ENCODE assay signal across 8 cellular contexts in the genomic region with DNA sequence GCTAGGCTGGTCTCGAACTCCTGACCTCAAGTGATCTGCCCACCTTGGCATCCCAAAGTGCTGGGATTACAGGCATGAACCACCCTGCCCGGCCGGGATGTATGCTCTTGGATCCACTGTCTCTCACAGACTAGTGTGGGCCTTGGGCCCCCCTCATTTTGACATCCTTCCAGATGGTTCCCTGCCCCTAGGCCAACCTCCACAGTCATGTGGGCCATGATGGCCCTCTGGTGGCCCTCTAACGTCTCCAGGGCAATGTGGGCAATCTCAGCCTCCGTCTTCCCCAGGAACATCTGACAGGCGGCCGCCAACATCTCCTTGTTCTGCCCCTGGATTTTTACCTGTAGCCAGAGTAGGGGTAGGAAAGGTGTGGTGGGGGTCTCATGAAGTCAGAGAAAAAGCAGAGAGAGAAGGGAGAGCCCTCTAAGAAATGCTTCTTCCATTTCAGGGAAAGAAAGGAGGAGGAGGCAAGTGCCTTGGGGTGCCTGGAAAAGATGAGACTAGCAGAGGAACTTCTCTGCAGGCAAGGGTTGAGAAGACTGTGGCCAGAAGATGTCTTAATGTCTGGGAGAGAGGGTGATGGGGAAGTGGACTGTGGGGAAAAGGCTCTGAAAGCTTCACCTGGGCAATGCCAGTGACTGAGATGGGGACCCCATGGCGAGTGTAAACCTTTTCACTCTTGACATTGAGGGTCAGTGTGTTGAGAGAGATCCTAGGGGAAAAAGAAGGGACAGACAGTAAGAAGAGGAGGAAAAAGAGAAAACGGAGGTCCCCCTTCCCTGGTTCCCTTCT. TPM values are rescaled to one million over a fixed set of nuclear protein-coding genes. Genes with fewer than 3 reads are reported as not detected.
DNase-seq lines count a peak whose midpoint lies in the region; ATAC-seq and TF ChIP-seq lines count a peak whose summit lies in the region.

No MANE protein-coding gene starts in this region.

- peaks cover 19% of the 10 kb centered on the region for H3K4me1 ChIP-seq in GM23338 (ENCODE audit: insufficient read depth)

- peak overlapping the region; percentile 90 for H3K4me2 ChIP-seq in GM23338

- H3K27ac ChIP-seq in GM23338 (ENCODE audit: low read depth), result no peak overlapping the region
- H3K27ac ChIP-seq in skin epidermis, result peak overlapping the region; percentile 80 to 98 (median 94)

- no peak for ATAC-seq in GM23338
- ATAC-seq in HG03378 (IDR thresholded peaks at IDR 0.05; ENCODE audit: unreplicated experiment), result no peak

- peaks cover 20% of the 10 kb centered on the region for H3K79me2 ChIP-seq in GM23338 (replicated peaks; ENCODE audit: insufficient read depth)

- H3K4me1 Mint-ChIP-seq in GM23338, result peaks cover 23% of the 10 kb centered on the region

- DNase-seq in GM23338 (ENCODE audit: low spot score) (no peak), fibroblast of villous mesenchyme (ENCODE audit: low read depth) (no peak), GM20000 (ENCODE audit: low spot score) (no peak), NCI-H146 (lab: John Stamatoyannopoulos, UW) (no peak), NCI-H1092 (lab: John Stamatoyannopoulos, UW) (no peak)

- H3F3A ChIP-seq in GM23338 (replicated peaks; ENCODE audit: low read depth), result peaks cover 34% of the 10 kb centered on the region

- peaks cover 56% of the 10 kb centered on the region for H3K36me3 Mint-ChIP-seq in GM23338 (ENCODE audit: low read depth)

- TF ChIP-seq CTCF in GM23338 (conservative IDR thresholded peaks at IDR 0.05; ENCODE audit: low read depth in 2 of 2) (no peak), WI38 (IDR thresholded peaks at IDR 0.05; ENCODE audit: low read depth, low read length) (no peak), fibroblast of villous mesenchyme (IDR thresholded peaks at IDR 0.05; ENCODE audit: insufficient read depth, low read depth, low read length) (no peak), GM20000 (IDR thresholded peaks at IDR 0.05; ENCODE audit: extremely low read depth, missing control alignments) (no peak)

- no peaks in the 10 kb centered on the region for H3K9me2 ChIP-seq in GM23338 (ENCODE audit: insufficient read depth)

- H3K27me3 Mint-ChIP-seq in GM23338 (ENCODE audit: insufficient read depth, low read depth, poor library complexity), result peaks cover 27% of the 10 kb centered on the region

- peaks cover 8% of the 10 kb centered on the region for H3K27me3 ChIP-seq in GM23338 (ENCODE audit: insufficient read depth)

- H3K4me3 ChIP-seq in GM23338, result peak overlapping the region; percentile 90
- peak overlapping the region; percentile 98 for H3K4me3 ChIP-seq in WI38 (ENCODE audit: low read depth, low read length)
- peak overlapping the region; percentile 91 for H3K4me3 ChIP-seq in fibroblast of villous mesenchyme (ENCODE audit: low read depth, low read length)
- peak overlapping the region; percentile 67 to 88 (median 74) for H3K4me3 ChIP-seq in skin epidermis

- H3K4me3 Mint-ChIP-seq in GM23338, result peak overlapping the region; percentile 92

- H4K20me1 ChIP-seq in GM23338 (replicated peaks; ENCODE audit: insufficient read depth), result peaks cover 13% of the 10 kb centered on the region

- no peaks in the 10 kb centered on the region; the same call in 2 of the 3 replicates for H3K9me3 Mint-ChIP-seq in GM23338

- H2AFZ ChIP-seq in GM23338, result no peak overlapping the region

- peak overlapping the region; percentile 41 for H3K27ac Mint-ChIP-seq in GM23338

- H3K36me3 ChIP-seq in GM23338 (ENCODE audit: insufficient read depth), result peaks cover 26% of the 10 kb centered on the region

TF ChIP-seq in GM23338, 12 proteins besides CTCF, POLR2A, EP300 and RAD21 (continues in another document):
- TF ChIP-seq ZNF114 (CRISPR knock-in tag; IDR thresholded peaks at IDR 0.05) (no peak), NANOG (IDR thresholded peaks at IDR 0.05; ENCODE audit: borderline replicate concordance) (no peak), EZH2phosphoT487 (IDR thresholded peaks at IDR 0.05; ENCODE audit: unreplicated experiment) (no peak), EZH2 (IDR thresholded peaks at IDR 0.05; ENCODE audit: low read depth, unreplicated experiment) (no peak), STAT1 (IDR thresholded peaks at IDR 0.05; ENCODE audit: unreplicated experiment) (no peak)
- TF ChIP-seq, protein P1, sequence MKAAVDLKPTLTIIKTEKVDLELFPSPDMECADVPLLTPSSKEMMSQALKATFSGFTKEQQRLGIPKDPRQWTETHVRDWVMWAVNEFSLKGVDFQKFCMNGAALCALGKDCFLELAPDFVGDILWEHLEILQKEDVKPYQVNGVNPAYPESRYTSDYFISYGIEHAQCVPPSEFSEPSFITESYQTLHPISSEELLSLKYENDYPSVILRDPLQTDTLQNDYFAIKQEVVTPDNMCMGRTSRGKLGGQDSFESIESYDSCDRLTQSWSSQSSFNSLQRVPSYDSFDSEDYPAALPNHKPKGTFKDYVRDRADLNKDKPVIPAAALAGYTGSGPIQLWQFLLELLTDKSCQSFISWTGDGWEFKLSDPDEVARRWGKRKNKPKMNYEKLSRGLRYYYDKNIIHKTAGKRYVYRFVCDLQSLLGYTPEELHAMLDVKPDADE (IDR thresholded peaks at IDR 0.05), result no peak
- TF ChIP-seq, protein P2, sequence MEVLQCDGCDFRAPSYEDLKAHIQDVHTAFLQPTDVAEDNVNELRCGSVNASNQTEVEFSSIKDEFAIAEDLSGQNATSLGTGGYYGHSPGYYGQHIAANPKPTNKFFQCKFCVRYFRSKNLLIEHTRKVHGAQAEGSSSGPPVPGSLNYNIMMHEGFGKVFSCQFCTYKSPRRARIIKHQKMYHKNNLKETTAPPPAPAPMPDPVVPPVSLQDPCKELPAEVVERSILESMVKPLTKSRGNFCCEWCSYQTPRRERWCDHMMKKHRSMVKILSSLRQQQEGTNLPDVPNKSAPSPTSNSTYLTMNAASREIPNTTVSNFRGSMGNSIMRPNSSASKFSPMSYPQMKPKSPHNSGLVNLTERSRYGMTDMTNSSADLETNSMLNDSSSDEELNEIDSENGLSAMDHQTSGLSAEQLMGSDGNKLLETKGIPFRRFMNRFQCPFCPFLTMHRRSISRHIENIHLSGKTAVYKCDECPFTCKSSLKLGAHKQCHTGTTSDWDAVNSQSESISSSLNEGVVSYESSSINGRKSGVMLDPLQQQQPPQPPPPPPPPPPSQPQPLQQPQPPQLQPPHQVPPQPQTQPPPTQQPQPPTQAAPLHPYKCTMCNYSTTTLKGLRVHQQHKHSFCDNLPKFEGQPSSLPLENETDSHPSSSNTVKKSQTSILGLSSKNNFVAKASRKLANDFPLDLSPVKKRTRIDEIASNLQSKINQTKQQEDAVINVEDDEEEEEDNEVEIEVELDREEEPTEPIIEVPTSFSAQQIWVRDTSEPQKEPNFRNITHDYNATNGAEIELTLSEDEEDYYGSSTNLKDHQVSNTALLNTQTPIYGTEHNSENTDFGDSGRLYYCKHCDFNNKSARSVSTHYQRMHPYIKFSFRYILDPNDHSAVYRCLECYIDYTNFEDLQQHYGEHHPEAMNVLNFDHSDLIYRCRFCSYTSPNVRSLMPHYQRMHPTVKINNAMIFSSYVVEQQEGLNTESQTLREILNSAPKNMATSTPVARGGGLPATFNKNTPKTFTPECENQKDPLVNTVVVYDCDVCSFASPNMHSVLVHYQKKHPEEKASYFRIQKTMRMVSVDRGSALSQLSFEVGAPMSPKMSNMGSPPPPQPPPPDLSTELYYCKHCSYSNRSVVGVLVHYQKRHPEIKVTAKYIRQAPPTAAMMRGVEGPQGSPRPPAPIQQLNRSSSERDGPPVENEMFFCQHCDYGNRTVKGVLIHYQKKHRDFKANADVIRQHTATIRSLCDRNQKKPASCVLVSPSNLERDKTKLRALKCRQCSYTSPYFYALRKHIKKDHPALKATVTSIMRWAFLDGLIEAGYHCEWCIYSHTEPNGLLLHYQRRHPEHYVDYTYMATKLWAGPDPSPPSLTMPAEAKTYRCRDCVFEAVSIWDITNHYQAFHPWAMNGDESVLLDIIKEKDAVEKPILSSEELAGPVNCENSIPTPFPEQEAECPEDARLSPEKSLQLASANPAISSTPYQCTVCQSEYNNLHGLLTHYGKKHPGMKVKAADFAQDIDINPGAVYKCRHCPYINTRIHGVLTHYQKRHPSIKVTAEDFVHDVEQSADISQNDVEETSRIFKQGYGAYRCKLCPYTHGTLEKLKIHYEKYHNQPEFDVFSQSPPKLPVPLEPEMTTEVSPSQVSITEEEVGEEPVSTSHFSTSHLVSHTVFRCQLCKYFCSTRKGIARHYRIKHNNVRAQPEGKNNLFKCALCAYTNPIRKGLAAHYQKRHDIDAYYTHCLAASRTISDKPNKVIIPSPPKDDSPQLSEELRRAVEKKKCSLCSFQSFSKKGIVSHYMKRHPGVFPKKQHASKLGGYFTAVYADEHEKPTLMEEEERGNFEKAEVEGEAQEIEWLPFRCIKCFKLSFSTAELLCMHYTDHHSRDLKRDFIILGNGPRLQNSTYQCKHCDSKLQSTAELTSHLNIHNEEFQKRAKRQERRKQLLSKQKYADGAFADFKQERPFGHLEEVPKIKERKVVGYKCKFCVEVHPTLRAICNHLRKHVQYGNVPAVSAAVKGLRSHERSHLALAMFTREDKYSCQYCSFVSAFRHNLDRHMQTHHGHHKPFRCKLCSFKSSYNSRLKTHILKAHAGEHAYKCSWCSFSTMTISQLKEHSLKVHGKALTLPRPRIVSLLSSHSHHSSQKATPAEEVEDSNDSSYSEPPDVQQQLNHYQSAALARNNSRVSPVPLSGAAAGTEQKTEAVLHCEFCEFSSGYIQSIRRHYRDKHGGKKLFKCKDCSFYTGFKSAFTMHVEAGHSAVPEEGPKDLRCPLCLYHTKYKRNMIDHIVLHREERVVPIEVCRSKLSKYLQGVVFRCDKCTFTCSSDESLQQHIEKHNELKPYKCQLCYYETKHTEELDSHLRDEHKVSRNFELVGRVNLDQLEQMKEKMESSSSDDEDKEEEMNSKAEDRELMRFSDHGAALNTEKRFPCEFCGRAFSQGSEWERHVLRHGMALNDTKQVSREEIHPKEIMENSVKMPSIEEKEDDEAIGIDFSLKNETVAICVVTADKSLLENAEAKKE (CRISPR knock-in tag; IDR thresholded peaks at IDR 0.05), result no peak

RNA-seq across cellular contexts. Expression of a gene that starts 1.3 kb away (rescaled TPM):
- total RNA-seq in GM23338 (2014; rRNA removed; shearing (Covaris generic)), result 70.4 and 94.5 TPM in 2 replicates
- polyA plus RNA-seq in GM23338 (2016; fragmentation: Nextera tagmentation; extraction: Ambion mirVana), result 72.2 and 75.1 TPM in 2 replicates
- 107 and 119 TPM in 2 replicates for total RNA-seq in fibroblast of villous mesenchyme

RNA-seq across cellular contexts. Expression of a gene that starts 3.2 kb away (rescaled TPM):
- 14.1 and 19.9 TPM in 2 replicates for total RNA-seq in GM23338 (2014; rRNA removed; shearing (Covaris generic))
- polyA plus RNA-seq in GM23338 (2016; fragmentation: Nextera tagmentation; extraction: Ambion mirVana), result 21.2 and 23.3 TPM in 2 replicates
- 132 and 187 TPM in 2 replicates for total RNA-seq in fibroblast of villous mesenchyme

RNA-seq across cellular contexts. Expression of a gene that starts 21.0 kb away (rescaled TPM):
- 1,591 and 1,704 TPM in 2 replicates for total RNA-seq in GM23338 (2014; rRNA removed; shearing (Covaris generic))
- 1,041 and 1,059 TPM in 2 replicates for polyA plus RNA-seq in GM23338 (2016; fragmentation: Nextera tagmentation; extraction: Ambion mirVana)
- total RNA-seq in fibroblast of villous mesenchyme, result 590 and 713 TPM in 2 replicates

RNA-seq across cellular contexts. Expression of a gene that starts 24.1 kb away (rescaled TPM):
- total RNA-seq in GM23338 (2014; rRNA removed; shearing (Covaris generic)), result 28.9 and 32.7 TPM in 2 replicates
- polyA plus RNA-seq in GM23338 (2016; fragmentation: Nextera tagmentation; extraction: Ambion mirVana), result 17.2 and 19.7 TPM in 2 replicates
- total RNA-seq in fibroblast of villous mesenchyme, result 3.2 and 4.7 TPM in 2 replicates

RNA-seq across cellular contexts. Expression of a gene that starts 50.4 kb away (rescaled TPM):
- total RNA-seq in GM23338 (2014; rRNA removed; shearing (Covaris generic)), result 11.3 and 13.8 TPM in 2 replicates
- polyA plus RNA-seq in GM23338 (2016; fragmentation: Nextera tagmentation; extraction: Ambion mirVana), result 29.7 and 33.8 TPM in 2 replicates
- 3.5 and 5.5 TPM in 2 replicates for total RNA-seq in fibroblast of villous mesenchyme
